9 cellular contexts compared by ENCODE assay signal in genomic region chr6:10411915-10412164, GRCh38. TPM values are rescaled to one million over a fixed set of nuclear protein-coding genes. Genes with fewer than 3 reads are reported as not detected.
A peak's percentile ranks its signal among the peaks of the same experiment; 100 is the strongest.
DNase-seq lines count a peak whose midpoint lies in the region; ATAC-seq and TF ChIP-seq lines count a peak whose summit lies in the region.
"Had no signal": no experiment of that assay in that cellular context is flagged by ENCODE, and none has a peak within 500 bp of the region (broad histone marks: within the 10 kb centered on the region; RNA-seq: fewer than 3 reads in every experiment).

No MANE protein-coding gene starts in this region.

- DNase-seq in NCI-H82 (lab: John Stamatoyannopoulos, UW) (peak; percentile 62), NCI-H82 treated with DMSO at 0.1 percent for 48 hours (lab: John Stamatoyannopoulos, UW; ENCODE audit: unreplicated experiment) (no peak), SJCRH30 (no peak), fibroblast of mammary gland (ENCODE audit: low read depth) (peak; percentile 16), prostate gland (ENCODE audit: low spot score) (no peak), NCI-H748 (lab: John Stamatoyannopoulos, UW; ENCODE audit: unreplicated experiment) (no peak), foreskin melanocyte (no peak)
- DNase-seq: DND-41 had no signal

- H3K4me1 ChIP-seq in SJCRH30 = no peaks in the 10 kb centered on the region; the same call in 1 of the 2 replicates
- peaks cover 3% of the 10 kb centered on the region for H3K4me1 ChIP-seq in prostate gland (replicated peaks)

- intact Hi-C loops in prostate gland (cut with DNase I) = no loop called here

- no peaks in the 10 kb centered on the region for H3K9me3 ChIP-seq in SJCRH30 (replicated peaks)
- no peaks in the 10 kb centered on the region for H3K9me3 ChIP-seq in prostate gland

- no peak for TF ChIP-seq CTCF in fibroblast of mammary gland (conservative IDR thresholded peaks at IDR 0.05; ENCODE audit: control insufficient read depth, insufficient read depth, low read depth, low read length)
- TF ChIP-seq CTCF in prostate gland (IDR thresholded peaks at IDR 0.05) = no peak

- H3K4me3 ChIP-seq in SJCRH30 = peak overlapping the region; percentile 76
- peak overlapping the region; percentile 47 for H3K4me3 ChIP-seq in fibroblast of mammary gland (ENCODE audit: control insufficient read depth, low read depth, low read length)
- peak overlapping the region; percentile 71 to 81 for H3K4me3 ChIP-seq in prostate gland

- 1% methylated on average over 18 of the region's 18 CpGs for WGBS in prostate gland

- H3K36me3 ChIP-seq in SJCRH30 (peaks cover 15% of the 10 kb centered on the region), prostate gland (no peaks in the 10 kb centered on the region)

- H3K27me3 ChIP-seq in SJCRH30 (no peaks in the 10 kb centered on the region), prostate gland (replicated peaks; ENCODE audit: insufficient read depth) (no peaks in the 10 kb centered on the region)

- peak overlapping the region; percentile 93 for H3K27ac ChIP-seq in SJCRH30
- peak overlapping the region; percentile 89 to 98 for H3K27ac ChIP-seq in prostate gland

- ATAC-seq in GM18870 (IDR thresholded peaks at IDR 0.05; ENCODE audit: unreplicated experiment) = no peak

- no peak for TF ChIP-seq POLR2A in prostate gland (IDR thresholded peaks at IDR 0.05)

RNA-seq across cellular contexts. Expression of gene TFAP2A, which starts 3.0 kb away (rescaled TPM):
- total RNA-seq in SJCRH30 (2014; rRNA removed; shearing (Covaris generic)) = 8.3 and 10.6 TPM in 2 replicates
- total RNA-seq in prostate gland = 10 to 100 TPM; 16.0 to 20.4 TPM

Comparison
In these comparisons a context has a peak if more than half of its experiments do, and no peak if none do; other contexts are left out.
1. DNase-seq: peak in NCI-H82 (single experiment) and fibroblast of mammary gland (single experiment); none in NCI-H82 treated with DMSO at 0.1 percent for 48 hours (single experiment), SJCRH30 (0 of 2), prostate gland (single experiment), NCI-H748 (single experiment) and foreskin melanocyte (single experiment).
2. Peak in every context shown above with its lines, with median percentiles within 50 percentile points of each other: H3K4me3 ChIP-seq.